1 cellular context compared by ENCODE assay signal in the genomic region with DNA sequence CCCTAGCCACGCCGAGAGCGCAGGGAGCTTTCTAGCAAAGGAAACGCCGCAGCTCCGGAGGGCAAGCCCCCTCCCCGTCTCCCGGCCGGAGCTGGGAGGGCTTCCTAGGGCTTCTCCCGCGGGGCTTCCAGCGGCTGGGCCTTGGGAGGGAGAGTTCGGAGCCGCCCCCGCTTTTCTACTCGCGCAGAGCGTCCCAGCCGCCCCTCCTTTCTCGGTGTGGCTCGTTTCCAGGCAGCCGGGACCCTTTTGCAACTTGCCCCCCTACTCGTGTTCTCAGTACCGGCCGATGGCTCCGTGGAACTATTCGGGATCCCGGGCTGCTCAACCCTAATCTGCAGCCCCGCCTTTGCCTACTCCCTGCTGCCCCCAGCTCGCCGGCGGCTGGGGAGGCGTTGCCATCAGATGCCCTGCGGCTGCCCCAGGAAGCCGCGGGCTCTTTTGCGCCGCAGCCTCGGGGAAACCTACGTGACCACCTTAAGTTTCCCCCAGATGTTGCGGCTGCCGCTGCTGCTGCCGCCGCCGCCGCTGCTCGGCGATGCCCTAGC.
A peak's percentile ranks its signal among the peaks of the same experiment; 100 is the strongest.
TF ChIP-seq lines count a peak whose summit lies in the region.

No MANE protein-coding gene starts in this region.

TF ChIP-seq in K562, 482 proteins besides CTCF, POLR2A, EP300 and RAD21 (continued from another document and continues in another):
- TF ChIP-seq TAF1 (IDR thresholded peaks at IDR 0.05; ENCODE audit: control insufficient read depth, extremely low read depth, insufficient read depth, low read length, severe bottlenecking) = peak; percentile 96
- no peak for TF ChIP-seq HDGF (IDR thresholded peaks at IDR 0.05)
- TF ChIP-seq NR2C2 (CRISPR knock-in tag; IDR thresholded peaks at IDR 0.05) = 0 out of 2 replicates have a peak, but pooled peaks have one; percentile 22
- no peak for TF ChIP-seq NR2C2 (tag; IDR thresholded peaks at IDR 0.05)
- TF ChIP-seq ZNF384 (IDR thresholded peaks at IDR 0.05; ENCODE audit: low read depth, low read length) = no peak
- 0 out of 2 replicates have a peak, but pooled peaks have one; percentile 10 for TF ChIP-seq NFRKB (IDR thresholded peaks at IDR 0.05; ENCODE audit: low read depth)
- peak; percentile 50; the same call in 1 of the 2 replicates for TF ChIP-seq PML (IDR thresholded peaks at IDR 0.05; ENCODE audit: low read length)
- no peak for TF ChIP-seq COPS2 (conservative IDR thresholded peaks at IDR 0.05)
- TF ChIP-seq HNRNPLL (IDR thresholded peaks at IDR 0.05; ENCODE audit: low read depth, low read length, poor library complexity, severe bottlenecking) = peak; percentile 99
- no peak for TF ChIP-seq MCM5 (IDR thresholded peaks at IDR 0.05; ENCODE audit: low read depth)
- TF ChIP-seq EP400 (IDR thresholded peaks at IDR 0.05) = 0 out of 2 replicates have a peak, but pooled peaks have one; percentile 36
- no peak for TF ChIP-seq NEUROD1 (IDR thresholded peaks at IDR 0.05; ENCODE audit: borderline replicate concordance, low read depth, low read length, partially characterized antibody)
- no peak for TF ChIP-seq CBX2 (IDR thresholded peaks at IDR 0.05; ENCODE audit: insufficient read depth, low read length, poor library complexity, severe bottlenecking)
- TF ChIP-seq, protein P1, sequence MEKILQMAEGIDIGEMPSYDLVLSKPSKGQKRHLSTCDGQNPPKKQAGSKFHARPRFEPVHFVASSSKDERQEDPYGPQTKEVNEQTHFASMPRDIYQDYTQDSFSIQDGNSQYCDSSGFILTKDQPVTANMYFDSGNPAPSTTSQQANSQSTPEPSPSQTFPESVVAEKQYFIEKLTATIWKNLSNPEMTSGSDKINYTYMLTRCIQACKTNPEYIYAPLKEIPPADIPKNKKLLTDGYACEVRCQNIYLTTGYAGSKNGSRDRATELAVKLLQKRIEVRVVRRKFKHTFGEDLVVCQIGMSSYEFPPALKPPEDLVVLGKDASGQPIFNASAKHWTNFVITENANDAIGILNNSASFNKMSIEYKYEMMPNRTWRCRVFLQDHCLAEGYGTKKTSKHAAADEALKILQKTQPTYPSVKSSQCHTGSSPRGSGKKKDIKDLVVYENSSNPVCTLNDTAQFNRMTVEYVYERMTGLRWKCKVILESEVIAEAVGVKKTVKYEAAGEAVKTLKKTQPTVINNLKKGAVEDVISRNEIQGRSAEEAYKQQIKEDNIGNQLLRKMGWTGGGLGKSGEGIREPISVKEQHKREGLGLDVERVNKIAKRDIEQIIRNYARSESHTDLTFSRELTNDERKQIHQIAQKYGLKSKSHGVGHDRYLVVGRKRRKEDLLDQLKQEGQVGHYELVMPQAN (IDR thresholded peaks at IDR 0.05; ENCODE audit: borderline replicate concordance) = 0 out of 2 replicates have a peak, but pooled peaks have one; percentile 12
- peak; percentile 66; the same call in 1 of the 2 replicates for TF ChIP-seq POLR2AphosphoS5 (IDR thresholded peaks at IDR 0.05; ENCODE audit: control insufficient read depth, insufficient read depth, low read depth, low read length)
- TF ChIP-seq STAT5A (IDR thresholded peaks at IDR 0.05; ENCODE audit: borderline replicate concordance, low read length) = no peak
- TF ChIP-seq, protein P2, sequence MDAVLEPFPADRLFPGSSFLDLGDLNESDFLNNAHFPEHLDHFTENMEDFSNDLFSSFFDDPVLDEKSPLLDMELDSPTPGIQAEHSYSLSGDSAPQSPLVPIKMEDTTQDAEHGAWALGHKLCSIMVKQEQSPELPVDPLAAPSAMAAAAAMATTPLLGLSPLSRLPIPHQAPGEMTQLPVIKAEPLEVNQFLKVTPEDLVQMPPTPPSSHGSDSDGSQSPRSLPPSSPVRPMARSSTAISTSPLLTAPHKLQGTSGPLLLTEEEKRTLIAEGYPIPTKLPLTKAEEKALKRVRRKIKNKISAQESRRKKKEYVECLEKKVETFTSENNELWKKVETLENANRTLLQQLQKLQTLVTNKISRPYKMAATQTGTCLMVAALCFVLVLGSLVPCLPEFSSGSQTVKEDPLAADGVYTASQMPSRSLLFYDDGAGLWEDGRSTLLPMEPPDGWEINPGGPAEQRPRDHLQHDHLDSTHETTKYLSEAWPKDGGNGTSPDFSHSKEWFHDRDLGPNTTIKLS (IDR thresholded peaks at IDR 0.05; ENCODE audit: borderline replicate concordance, low read depth) = peak; percentile 17; the same call in 1 of the 2 replicates
- peak; percentile 25 for TF ChIP-seq TBP (optimal IDR thresholded peaks at IDR 0.05; ENCODE audit: low read depth, low read length)
- TF ChIP-seq HNRNPL (IDR thresholded peaks at IDR 0.05; ENCODE audit: low read depth, low read length) = peak; percentile 62
- no peak for TF ChIP-seq BDP1 (IDR thresholded peaks at IDR 0.05; ENCODE audit: insufficient read depth, insufficient read length)
- TF ChIP-seq KDM5B (IDR thresholded peaks at IDR 0.05; ENCODE audit: insufficient replicate concordance, low read depth, low read length) = peak; percentile 62
- no peak for TF ChIP-seq MTF1 (CRISPR knock-in tag; IDR thresholded peaks at IDR 0.05; ENCODE audit: borderline replicate concordance)
- TF ChIP-seq, protein P3, sequence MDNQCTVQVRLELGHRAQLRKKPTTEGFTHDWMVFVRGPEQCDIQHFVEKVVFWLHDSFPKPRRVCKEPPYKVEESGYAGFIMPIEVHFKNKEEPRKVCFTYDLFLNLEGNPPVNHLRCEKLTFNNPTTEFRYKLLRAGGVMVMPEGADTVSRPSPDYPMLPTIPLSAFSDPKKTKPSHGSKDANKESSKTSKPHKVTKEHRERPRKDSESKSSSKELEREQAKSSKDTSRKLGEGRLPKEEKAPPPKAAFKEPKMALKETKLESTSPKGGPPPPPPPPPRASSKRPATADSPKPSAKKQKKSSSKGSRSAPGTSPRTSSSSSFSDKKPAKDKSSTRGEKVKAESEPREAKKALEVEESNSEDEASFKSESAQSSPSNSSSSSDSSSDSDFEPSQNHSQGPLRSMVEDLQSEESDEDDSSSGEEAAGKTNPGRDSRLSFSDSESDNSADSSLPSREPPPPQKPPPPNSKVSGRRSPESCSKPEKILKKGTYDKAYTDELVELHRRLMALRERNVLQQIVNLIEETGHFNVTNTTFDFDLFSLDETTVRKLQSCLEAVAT (IDR thresholded peaks at IDR 0.05) = no peak
- TF ChIP-seq CXXC5 (CRISPR knock-in tag; IDR thresholded peaks at IDR 0.05) = peak; percentile 27; the same call in 1 of the 2 replicates
- no peak for TF ChIP-seq ZBTB1 (CRISPR knock-in tag; IDR thresholded peaks at IDR 0.05; ENCODE audit: borderline replicate concordance, low read depth)
- TF ChIP-seq, protein P4, sequence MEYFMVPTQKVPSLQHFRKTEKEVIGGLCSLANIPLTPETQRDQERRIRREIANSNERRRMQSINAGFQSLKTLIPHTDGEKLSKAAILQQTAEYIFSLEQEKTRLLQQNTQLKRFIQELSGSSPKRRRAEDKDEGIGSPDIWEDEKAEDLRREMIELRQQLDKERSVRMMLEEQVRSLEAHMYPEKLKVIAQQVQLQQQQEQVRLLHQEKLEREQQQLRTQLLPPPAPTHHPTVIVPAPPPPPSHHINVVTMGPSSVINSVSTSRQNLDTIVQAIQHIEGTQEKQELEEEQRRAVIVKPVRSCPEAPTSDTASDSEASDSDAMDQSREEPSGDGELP (CRISPR knock-in tag; IDR thresholded peaks at IDR 0.05; ENCODE audit: borderline replicate concordance) = peak; percentile 70
- no peak for TF ChIP-seq HDAC6 (IDR thresholded peaks at IDR 0.05; ENCODE audit: low read depth, low read length)
- TF ChIP-seq KDM2B (CRISPR knock-in tag; IDR thresholded peaks at IDR 0.05) = peak; percentile 53; the same call in 1 of the 2 replicates
- no peak for TF ChIP-seq SRF (CRISPR knock-in tag; IDR thresholded peaks at IDR 0.05)
- no peak for TF ChIP-seq SIN3B (IDR thresholded peaks at IDR 0.05; ENCODE audit: low read depth)
- no peak for TF ChIP-seq SNRNP70 (optimal IDR thresholded peaks at IDR 0.05; ENCODE audit: low read depth, low read length)
- TF ChIP-seq, protein P5, sequence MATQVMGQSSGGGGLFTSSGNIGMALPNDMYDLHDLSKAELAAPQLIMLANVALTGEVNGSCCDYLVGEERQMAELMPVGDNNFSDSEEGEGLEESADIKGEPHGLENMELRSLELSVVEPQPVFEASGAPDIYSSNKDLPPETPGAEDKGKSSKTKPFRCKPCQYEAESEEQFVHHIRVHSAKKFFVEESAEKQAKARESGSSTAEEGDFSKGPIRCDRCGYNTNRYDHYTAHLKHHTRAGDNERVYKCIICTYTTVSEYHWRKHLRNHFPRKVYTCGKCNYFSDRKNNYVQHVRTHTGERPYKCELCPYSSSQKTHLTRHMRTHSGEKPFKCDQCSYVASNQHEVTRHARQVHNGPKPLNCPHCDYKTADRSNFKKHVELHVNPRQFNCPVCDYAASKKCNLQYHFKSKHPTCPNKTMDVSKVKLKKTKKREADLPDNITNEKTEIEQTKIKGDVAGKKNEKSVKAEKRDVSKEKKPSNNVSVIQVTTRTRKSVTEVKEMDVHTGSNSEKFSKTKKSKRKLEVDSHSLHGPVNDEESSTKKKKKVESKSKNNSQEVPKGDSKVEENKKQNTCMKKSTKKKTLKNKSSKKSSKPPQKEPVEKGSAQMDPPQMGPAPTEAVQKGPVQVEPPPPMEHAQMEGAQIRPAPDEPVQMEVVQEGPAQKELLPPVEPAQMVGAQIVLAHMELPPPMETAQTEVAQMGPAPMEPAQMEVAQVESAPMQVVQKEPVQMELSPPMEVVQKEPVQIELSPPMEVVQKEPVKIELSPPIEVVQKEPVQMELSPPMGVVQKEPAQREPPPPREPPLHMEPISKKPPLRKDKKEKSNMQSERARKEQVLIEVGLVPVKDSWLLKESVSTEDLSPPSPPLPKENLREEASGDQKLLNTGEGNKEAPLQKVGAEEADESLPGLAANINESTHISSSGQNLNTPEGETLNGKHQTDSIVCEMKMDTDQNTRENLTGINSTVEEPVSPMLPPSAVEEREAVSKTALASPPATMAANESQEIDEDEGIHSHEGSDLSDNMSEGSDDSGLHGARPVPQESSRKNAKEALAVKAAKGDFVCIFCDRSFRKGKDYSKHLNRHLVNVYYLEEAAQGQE (CRISPR knock-in tag; IDR thresholded peaks at IDR 0.05; ENCODE audit: low read depth) = peak; percentile 31; the same call in 1 of the 2 replicates
- peak; percentile 24; the same call in 1 of the 2 replicates for TF ChIP-seq ZNF589 (CRISPR knock-in tag; IDR thresholded peaks at IDR 0.05; ENCODE audit: low read depth)
- TF ChIP-seq NCOA6 (IDR thresholded peaks at IDR 0.05) = no peak
- no peak for TF ChIP-seq SP2 (IDR thresholded peaks at IDR 0.05; ENCODE audit: extremely low read depth, low read depth, low read length, poor library complexity, severe bottlenecking)
- peak; percentile 83; the same call in 1 of the 2 replicates for TF ChIP-seq PHF8 (IDR thresholded peaks at IDR 0.05; ENCODE audit: borderline replicate concordance, low read length)
- TF ChIP-seq, protein P6, sequence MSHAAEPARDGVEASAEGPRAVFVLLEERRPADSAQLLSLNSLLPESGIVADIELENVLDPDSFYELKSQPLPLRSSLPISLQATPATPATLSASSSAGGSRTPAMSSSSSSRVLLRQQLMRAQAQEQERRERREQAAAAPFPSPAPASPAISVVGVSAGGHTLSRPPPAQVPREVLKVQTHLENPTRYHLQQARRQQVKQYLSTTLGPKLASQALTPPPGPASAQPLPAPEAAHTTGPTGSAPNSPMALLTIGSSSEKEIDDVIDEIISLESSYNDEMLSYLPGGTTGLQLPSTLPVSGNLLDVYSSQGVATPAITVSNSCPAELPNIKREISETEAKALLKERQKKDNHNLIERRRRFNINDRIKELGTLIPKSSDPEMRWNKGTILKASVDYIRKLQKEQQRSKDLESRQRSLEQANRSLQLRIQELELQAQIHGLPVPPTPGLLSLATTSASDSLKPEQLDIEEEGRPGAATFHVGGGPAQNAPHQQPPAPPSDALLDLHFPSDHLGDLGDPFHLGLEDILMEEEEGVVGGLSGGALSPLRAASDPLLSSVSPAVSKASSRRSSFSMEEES (CRISPR knock-in tag; IDR thresholded peaks at IDR 0.05) = no peak
- TF ChIP-seq ZNF507 (tag; conservative IDR thresholded peaks at IDR 0.05) = no peak
- TF ChIP-seq ATF7 (IDR thresholded peaks at IDR 0.05) = 0 out of 2 replicates have a peak, but pooled peaks have one; percentile 30
- peak; percentile 59; the same call in 1 of the 2 replicates for TF ChIP-seq TAF7 (tag; IDR thresholded peaks at IDR 0.05)
- TF ChIP-seq, protein P7, sequence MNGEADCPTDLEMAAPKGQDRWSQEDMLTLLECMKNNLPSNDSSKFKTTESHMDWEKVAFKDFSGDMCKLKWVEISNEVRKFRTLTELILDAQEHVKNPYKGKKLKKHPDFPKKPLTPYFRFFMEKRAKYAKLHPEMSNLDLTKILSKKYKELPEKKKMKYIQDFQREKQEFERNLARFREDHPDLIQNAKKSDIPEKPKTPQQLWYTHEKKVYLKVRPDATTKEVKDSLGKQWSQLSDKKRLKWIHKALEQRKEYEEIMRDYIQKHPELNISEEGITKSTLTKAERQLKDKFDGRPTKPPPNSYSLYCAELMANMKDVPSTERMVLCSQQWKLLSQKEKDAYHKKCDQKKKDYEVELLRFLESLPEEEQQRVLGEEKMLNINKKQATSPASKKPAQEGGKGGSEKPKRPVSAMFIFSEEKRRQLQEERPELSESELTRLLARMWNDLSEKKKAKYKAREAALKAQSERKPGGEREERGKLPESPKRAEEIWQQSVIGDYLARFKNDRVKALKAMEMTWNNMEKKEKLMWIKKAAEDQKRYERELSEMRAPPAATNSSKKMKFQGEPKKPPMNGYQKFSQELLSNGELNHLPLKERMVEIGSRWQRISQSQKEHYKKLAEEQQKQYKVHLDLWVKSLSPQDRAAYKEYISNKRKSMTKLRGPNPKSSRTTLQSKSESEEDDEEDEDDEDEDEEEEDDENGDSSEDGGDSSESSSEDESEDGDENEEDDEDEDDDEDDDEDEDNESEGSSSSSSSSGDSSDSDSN (IDR thresholded peaks at IDR 0.05; ENCODE audit: borderline replicate concordance in 1 of 2, low read depth in 2 of 2, low read length in 2 of 2) = peak; percentile 30 to 64; a peak in 2 of 4 replicates
- peak; percentile 63 for TF ChIP-seq TAF9B (IDR thresholded peaks at IDR 0.05; ENCODE audit: partially characterized antibody)
- TF ChIP-seq, protein P8, sequence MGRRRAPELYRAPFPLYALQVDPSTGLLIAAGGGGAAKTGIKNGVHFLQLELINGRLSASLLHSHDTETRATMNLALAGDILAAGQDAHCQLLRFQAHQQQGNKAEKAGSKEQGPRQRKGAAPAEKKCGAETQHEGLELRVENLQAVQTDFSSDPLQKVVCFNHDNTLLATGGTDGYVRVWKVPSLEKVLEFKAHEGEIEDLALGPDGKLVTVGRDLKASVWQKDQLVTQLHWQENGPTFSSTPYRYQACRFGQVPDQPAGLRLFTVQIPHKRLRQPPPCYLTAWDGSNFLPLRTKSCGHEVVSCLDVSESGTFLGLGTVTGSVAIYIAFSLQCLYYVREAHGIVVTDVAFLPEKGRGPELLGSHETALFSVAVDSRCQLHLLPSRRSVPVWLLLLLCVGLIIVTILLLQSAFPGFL (CRISPR knock-in tag; IDR thresholded peaks at IDR 0.05) = no peak
- peak; percentile 70; the same call in 1 of the 2 replicates for TF ChIP-seq MTA3 (IDR thresholded peaks at IDR 0.05; ENCODE audit: borderline replicate concordance)
- TF ChIP-seq RBFOX2 (IDR thresholded peaks at IDR 0.05; ENCODE audit: low read depth, low read length) = peak; percentile 93
